ENCODE assay signal across 8 cellular contexts in genomic region chr11:118911113-118911879, GRCh38. TPM values are rescaled to one million over a fixed set of nuclear protein-coding genes. Genes with fewer than 3 reads are reported as not detected.
DNase-seq lines count a peak whose midpoint lies in the region; ATAC-seq, FAIRE-seq and TF ChIP-seq lines count a peak whose summit lies in the region.

No MANE protein-coding gene starts in this region.

- TF ChIP-seq CTCF in DND-41 (IDR thresholded peaks at IDR 0.05; ENCODE audit: borderline replicate concordance, extremely low read depth, low read length, poor library complexity, severe bottlenecking) (no peak), RWPE2 (IDR thresholded peaks at IDR 0.05; ENCODE audit: poor library complexity, severe bottlenecking) (no peak), endothelial cell of umbilical vein (IDR thresholded peaks at IDR 0.05; ENCODE audit: extremely low read depth in 1 of 2, insufficient read depth in 1 of 2, low read depth in 1 of 2, low read length in 2 of 2) (no peak), neural crest cell (conservative IDR thresholded peaks at IDR 0.05) (no peak)

- peaks cover 63% of the 10 kb centered on the region for H3K4me1 Mint-ChIP-seq in neural crest cell

- H3K4me3 Mint-ChIP-seq in neural crest cell, result peak overlapping the region; percentile 75

- no peaks in the 10 kb centered on the region for H3K9me1 ChIP-seq in endothelial cell of umbilical vein (replicated peaks; ENCODE audit: control insufficient read depth, extremely low read depth, insufficient read depth, low read length)

- H3K27ac Mint-ChIP-seq in neural crest cell (ENCODE audit: unreplicated experiment), result peak overlapping the region; percentile 98

- no peak for DNase-seq in DND-41
- peak; percentile 68 for DNase-seq in RWPE2 (ENCODE audit: low spot score)
- DNase-seq in endothelial cell of umbilical vein (ENCODE audit: low read depth, low spot score), result no peak
- DNase-seq in neural crest cell (ENCODE audit: low read depth, low spot score), result no peak
- no peak for DNase-seq in NCI-H345 (lab: John Stamatoyannopoulos, UW)

- no peak overlapping the region for H3K4me2 ChIP-seq in DND-41 (ENCODE audit: insufficient read depth, low read length)
- peak overlapping the region; percentile 45 for H3K4me2 ChIP-seq in endothelial cell of umbilical vein (ENCODE audit: insufficient read depth, low read length)

- TF ChIP-seq POLR2A in endothelial cell of umbilical vein (IDR thresholded peaks at IDR 0.05; ENCODE audit: low read depth, low read length), result no peak

- BruUV-seq in endothelial cell of umbilical vein (replicated peaks; lab: Mats Ljungman, UMichigan), result TSS peak; percentile 49

- CTCF ChIA-PET in endothelial cell of umbilical vein (lab: Charles Lee), result interaction anchor here (1.6 to 10.0 kb wide), 2 partner anchors 16 to 120 kb away, joined by 4 to 330 read pairs; partner anchors contain the start of genes BCL9L and DDX6

- peaks cover 37% of the 10 kb centered on the region for H3K79me2 ChIP-seq in DND-41 (ENCODE audit: insufficient read depth, low read length)
- H3K79me2 ChIP-seq in endothelial cell of umbilical vein (ENCODE audit: control insufficient read depth, insufficient read depth, low read length), result peaks cover 22% of the 10 kb centered on the region

- H3K27me3 ChIP-seq in DND-41 (ENCODE audit: insufficient read depth, low read length, poor library complexity), result no peaks in the 10 kb centered on the region
- no peaks in the 10 kb centered on the region for H3K27me3 ChIP-seq in RWPE2 (ENCODE audit: insufficient read depth, poor library complexity, severe bottlenecking)
- H3K27me3 ChIP-seq in endothelial cell of umbilical vein (ENCODE audit: control insufficient read depth in 2 of 2, insufficient read depth in 2 of 2, low read length in 2 of 2), result no peaks in the 10 kb centered on the region

- H3K9me3 Mint-ChIP-seq in neural crest cell, result no peaks in the 10 kb centered on the region

- FAIRE-seq in endothelial cell of umbilical vein (lab: Jason Lieb, UNC), result peak; percentile 24

- intact Hi-C loops in endothelial cell of umbilical vein (cut with micrococcal nuclease), result loop anchor here (5.0 kb wide), 2 partner anchors 176 to 406 kb away; partner anchors contain the start of gene MCAM

- H2AFZ ChIP-seq in DND-41 (ENCODE audit: low read depth, low read length), result no peak overlapping the region
- peak overlapping the region; percentile 2 for H2AFZ ChIP-seq in endothelial cell of umbilical vein (ENCODE audit: low read depth, low read length)

- H3K27ac ChIP-seq in DND-41 (ENCODE audit: low read length) (peak overlapping the region; percentile 75), RWPE2 (ENCODE audit: poor library complexity, severe bottlenecking) (peak overlapping the region; percentile 100), endothelial cell of umbilical vein (ENCODE audit: insufficient read depth, low read depth, low read length) (peak overlapping the region; percentile 97)

- dilution Hi-C loops in endothelial cell of umbilical vein (cut with MboI; ENCODE audit: extremely low pct_ligation_motif_present, low sequenced_read_pairs), result no loop called here

- H3K9ac ChIP-seq in DND-41 (ENCODE audit: low read depth, low read length) (no peak overlapping the region), endothelial cell of umbilical vein (replicated peaks; ENCODE audit: extremely low read depth, insufficient read depth, low read length) (peak overlapping the region; percentile 78)

- POLR2A ChIA-PET in endothelial cell of umbilical vein (lab: Charles Lee), result interaction anchor here (0.8 to 6.3 kb wide), 4 partner anchors 11 to 120 kb away, joined by 3 to 52 read pairs (median 4); partner anchors contain the start of genes BCL9L and DDX6

- peaks cover 19% of the 10 kb centered on the region for H3K36me3 ChIP-seq in DND-41 (ENCODE audit: insufficient read depth, low read length)
- peaks cover 36% of the 10 kb centered on the region for H3K36me3 ChIP-seq in RWPE2 (ENCODE audit: low read depth)
- peaks cover 0 to 9% of the 10 kb centered on the region in 2 experiments for H3K36me3 ChIP-seq in endothelial cell of umbilical vein (ENCODE audit: control insufficient read depth in 2 of 2, extremely low read depth in 1 of 2, insufficient read depth in 2 of 2, low read length in 2 of 2)

- no peak for ATAC-seq in DND-41 (ENCODE audit: insufficient read depth, low read depth)
- no peak for ATAC-seq in RWPE2 (ENCODE audit: low read depth)
- ATAC-seq in GM21447 (IDR thresholded peaks at IDR 0.05; ENCODE audit: unreplicated experiment), result no peak
- no peak for ATAC-seq in HG02763 (IDR thresholded peaks at IDR 0.05; ENCODE audit: unreplicated experiment)
- no peak for ATAC-seq in HG03045 (IDR thresholded peaks at IDR 0.05; ENCODE audit: unreplicated experiment)

- H3K4me3 ChIP-seq in DND-41 (ENCODE audit: low read depth in 1 of 2, low read length in 2 of 2) (no peak overlapping the region), RWPE2 (ENCODE audit: severe bottlenecking) (peak overlapping the region; percentile 25), endothelial cell of umbilical vein (replicated peaks in 1 of 3; ENCODE audit: insufficient read depth in 1 of 3, low read depth in 1 of 3, low read length in 3 of 3) (no peak overlapping the region)

- H3K36me3 Mint-ChIP-seq in neural crest cell (ENCODE audit: low read depth), result no peaks in the 10 kb centered on the region

- H4K20me1 ChIP-seq in DND-41 (ENCODE audit: insufficient read depth, low read length) (no peaks in the 10 kb centered on the region), endothelial cell of umbilical vein (replicated peaks; ENCODE audit: control insufficient read depth, extremely low read depth, insufficient read depth, low read length) (no peaks in the 10 kb centered on the region)

- H3K9me3 ChIP-seq in DND-41 (ENCODE audit: insufficient read depth, low read length, severe bottlenecking) (no peaks in the 10 kb centered on the region), RWPE2 (ENCODE audit: severe bottlenecking) (no peaks in the 10 kb centered on the region), endothelial cell of umbilical vein (replicated peaks; ENCODE audit: control insufficient read depth, insufficient read depth, low read length) (no peaks in the 10 kb centered on the region)

- H3K4me1 ChIP-seq in DND-41 (ENCODE audit: insufficient read depth, low read length), result peaks cover 59% of the 10 kb centered on the region
- H3K4me1 ChIP-seq in RWPE2 (ENCODE audit: insufficient read depth, poor library complexity, severe bottlenecking), result peaks cover 57% of the 10 kb centered on the region
- peaks cover 54% of the 10 kb centered on the region for H3K4me1 ChIP-seq in endothelial cell of umbilical vein (ENCODE audit: control insufficient read depth, extremely low read depth, insufficient read depth, low read length)

- H3K27me3 Mint-ChIP-seq in neural crest cell (ENCODE audit: low read depth), result no peaks in the 10 kb centered on the region

TF ChIP-seq in endothelial cell of umbilical vein, 7 proteins besides CTCF, POLR2A, EP300 and RAD21:
- TF ChIP-seq JUN (IDR thresholded peaks at IDR 0.05; ENCODE audit: borderline replicate concordance, insufficient read depth, insufficient read length, low read depth) (no peak), GATA2 (IDR thresholded peaks at IDR 0.05; ENCODE audit: insufficient read depth, insufficient read length, low read depth, low read length) (no peak), FOS (IDR thresholded peaks at IDR 0.05; ENCODE audit: borderline replicate concordance, insufficient read depth, low read length) (no peak), MAX (IDR thresholded peaks at IDR 0.05; ENCODE audit: insufficient read depth, insufficient read length) (no peak), POLR2AphosphoS5 (IDR thresholded peaks at IDR 0.05; ENCODE audit: insufficient read depth, low read depth, low read length) (peak; percentile 13), EZH2 (IDR thresholded peaks at IDR 0.05; ENCODE audit: borderline replicate concordance, low read depth, low read length, severe bottlenecking) (no peak)
TF ChIP-seq in endothelial cell of umbilical vein: peak in this region for 1.

RNA-seq across cellular contexts. Expression of gene BCL9L, which starts 14.4 kb away (rescaled TPM):
- total RNA-seq in endothelial cell of umbilical vein (44.7 and 48.8 TPM in 2 replicates), neural crest cell (19.2 and 21.2 TPM in 2 replicates)
- 7.3 and 10.2 TPM in 2 replicates for polyA plus RNA-seq in endothelial cell of umbilical vein
- 6.5 and 8.0 TPM in 2 replicates for polyA plus RNA-seq in endothelial cell of umbilical vein (2011; cell fraction: cytosol; rRNA removed)
- polyA plus RNA-seq in endothelial cell of umbilical vein (2011; cell fraction: nucleus; rRNA removed), result 10.3 and 10.7 TPM in 2 replicates
- 34.2 and 37.1 TPM in 2 replicates for polyA plus RNA-seq in endothelial cell of umbilical vein (2012)
- 6.4 and 6.9 TPM in 2 replicates for polyA minus RNA-seq in endothelial cell of umbilical vein
- polyA minus RNA-seq in endothelial cell of umbilical vein (2011; cell fraction: cytosol; rRNA and poly(A)+ RNA removed), result 24.1 TPM
- 6.1 and 20.0 TPM in 2 replicates for polyA minus RNA-seq in endothelial cell of umbilical vein (2011; cell fraction: nucleus; rRNA and poly(A)+ RNA removed)

RNA-seq across cellular contexts. Expression of gene CXCR5, which starts 27.6 kb away (rescaled TPM):
- not detected in 2 replicates for total RNA-seq in endothelial cell of umbilical vein
- not detected in 2 replicates for polyA plus RNA-seq in endothelial cell of umbilical vein
- not detected in 2 replicates for polyA plus RNA-seq in endothelial cell of umbilical vein (2011; cell fraction: cytosol; rRNA removed)
- polyA plus RNA-seq in endothelial cell of umbilical vein (2011; cell fraction: nucleus; rRNA removed), result not detected in 2 replicates
- polyA plus RNA-seq in endothelial cell of umbilical vein (2012), result not detected in 2 replicates
- not detected in 2 replicates for polyA minus RNA-seq in endothelial cell of umbilical vein
- polyA minus RNA-seq in endothelial cell of umbilical vein (2011; cell fraction: cytosol; rRNA and poly(A)+ RNA removed), result not detected
- not detected in 2 replicates for polyA minus RNA-seq in endothelial cell of umbilical vein (2011; cell fraction: nucleus; rRNA and poly(A)+ RNA removed)
- not detected in 2 replicates for total RNA-seq in neural crest cell

RNA-seq across cellular contexts. Expression of gene UPK2, which starts 44.8 kb away (rescaled TPM):
- total RNA-seq in endothelial cell of umbilical vein (not detected in 2 replicates), neural crest cell (not detected in 2 replicates)
- 0.11 and 0.13 TPM in 2 replicates for polyA plus RNA-seq in endothelial cell of umbilical vein
- 0.07 TPM in 1 of 2 replicates, not detected in the other for polyA plus RNA-seq in endothelial cell of umbilical vein (2011; cell fraction: cytosol; rRNA removed)
- polyA plus RNA-seq in endothelial cell of umbilical vein (2011; cell fraction: nucleus; rRNA removed), result not detected in 2 replicates
- not detected in 2 replicates for polyA plus RNA-seq in endothelial cell of umbilical vein (2012)
- polyA minus RNA-seq in endothelial cell of umbilical vein, result not detected in 2 replicates
- polyA minus RNA-seq in endothelial cell of umbilical vein (2011; cell fraction: cytosol; rRNA and poly(A)+ RNA removed), result not detected
- polyA minus RNA-seq in endothelial cell of umbilical vein (2011; cell fraction: nucleus; rRNA and poly(A)+ RNA removed), result not detected in 2 replicates
